ENCODE assay signal across 21 cellular contexts in genomic region chr6:134689676-134690447, GRCh38.
DNase-seq lines count a peak whose midpoint lies in the region; ATAC-seq and TF ChIP-seq lines count a peak whose summit lies in the region.
"Had no signal": no experiment of that assay in that cellular context is flagged by ENCODE, and none has a peak within 500 bp of the region (broad histone marks: within the 10 kb centered on the region; RNA-seq: fewer than 3 reads in every experiment).

No MANE protein-coding gene starts in this region.

- no peak overlapping the region for H3K9ac ChIP-seq in neural progenitor cell

- peak; percentile 14 for TF ChIP-seq CTCF in foreskin keratinocyte (conservative IDR thresholded peaks at IDR 0.05)
- TF ChIP-seq CTCF in neural progenitor cell (IDR thresholded peaks at IDR 0.05): no peak

- no peak for ATAC-seq in stimulated activated naive CD8-positive, alpha-beta T cell treated with anti-CD3 and anti-CD28 coated beads, Interleukin-15, amount 100 ng/mL, for 72 hours
- ATAC-seq in stimulated activated naive CD8-positive, alpha-beta T cell treated with anti-CD3 and anti-CD28 coated beads, Interleukin-15, Interleukin-2, amounts not matched to agents 100 U/mL and 50 U/mL, for 24 hours: no peak
- peak; percentile 23 for ATAC-seq in foreskin keratinocyte
- ATAC-seq: activated CD8-positive, alpha-beta memory T cell treated with anti-CD3 and anti-CD28 coated beads, Interleukin-2, amount 10 ng/mL, durations not matched to agents 7 days and 5 days; CD8-positive, alpha-beta T cell; stimulated activated effector memory CD8-positive, alpha-beta T cell treated with anti-CD3 and anti-CD28 coated beads, Interleukin-12 subunit alpha, Interleukin-12 subunit beta, amount 100 ng/mL, for 72 hours; upper lobe of right lung had no signal

- no peak overlapping the region for H3K4me3 Mint-ChIP-seq in stimulated activated naive CD8-positive, alpha-beta T cell treated with anti-CD3 and anti-CD28 coated beads, Interleukin-15, amount 100 ng/mL, for 72 hours
- H3K4me3 Mint-ChIP-seq in neural progenitor cell: no peak overlapping the region
- H3K4me3 Mint-ChIP-seq: activated CD8-positive, alpha-beta memory T cell treated with anti-CD3 and anti-CD28 coated beads, Interleukin-2, amount 10 ng/mL, durations not matched to agents 7 days and 5 days; CD8-positive, alpha-beta T cell; stimulated activated effector memory CD8-positive, alpha-beta T cell treated with anti-CD3 and anti-CD28 coated beads, Interleukin-12 subunit alpha, Interleukin-12 subunit beta, amount 100 ng/mL, for 72 hours had no signal

- no peak for DNase-seq in stimulated activated naive CD8-positive, alpha-beta T cell treated with anti-CD3 and anti-CD28 coated beads, Interleukin-15, amount 100 ng/mL, for 72 hours
- DNase-seq in stimulated activated naive CD8-positive, alpha-beta T cell treated with anti-CD3 and anti-CD28 coated beads, Interleukin-15, Interleukin-2, amounts not matched to agents 100 U/mL and 50 U/mL, for 24 hours: no peak
- DNase-seq in foreskin keratinocyte: no peak
- peak; percentile 10 for DNase-seq in occipital lobe (lab: John Stamatoyannopoulos, UW)
- DNase-seq in KBM-7: no peak
- DNase-seq in NOMO-1 treated with dmso at 0.1 percent for 144 hours (lab: John Stamatoyannopoulos, UW; ENCODE audit: unreplicated experiment): no peak
- DNase-seq in SW480 (ENCODE audit: low spot score): no peak
- no peak for DNase-seq in neural progenitor cell (ENCODE audit: low spot score)
- DNase-seq: activated CD4-positive, alpha-beta T cell treated with anti-CD3 and anti-CD28 coated beads for 1 hour; activated CD8-positive, alpha-beta memory T cell treated with anti-CD3 and anti-CD28 coated beads, Interleukin-2, amount 10 ng/mL, durations not matched to agents 7 days and 5 days; activated effector memory CD4-positive, alpha-beta T cell treated with Interleukin-2 at 50 U/mL for 16 hours; CD8-positive, alpha-beta T cell; colonic mucosa; DMS79 treated with DMSO at 0.1 percent for 48 hours; HCEC 1CT; Karpas-422; NCI-H1417 treated with DMSO at 0.1 percent for 48 hours; SJCRH30; T-helper 9 cell; upper lobe of right lung had no signal

- H3K4me1 ChIP-seq in foreskin keratinocyte (no peaks in the 10 kb centered on the region), neural progenitor cell (no peaks in the 10 kb centered on the region)
- H3K4me1 ChIP-seq: colonic mucosa, SJCRH30, upper lobe of right lung had no signal

- peaks cover 3% of the 10 kb centered on the region for H3K27me3 ChIP-seq in foreskin keratinocyte
- H3K27me3 ChIP-seq in neural progenitor cell: no peaks in the 10 kb centered on the region
- H3K27me3 ChIP-seq: colonic mucosa, SJCRH30, upper lobe of right lung had no signal

- H3K27ac ChIP-seq in foreskin keratinocyte (no peak overlapping the region), neural progenitor cell (no peak overlapping the region)
- H3K27ac ChIP-seq: colonic mucosa, SJCRH30, upper lobe of right lung had no signal

- no peaks in the 10 kb centered on the region for H4K20me1 ChIP-seq in neural progenitor cell (ENCODE audit: low read depth)

- H2AFZ ChIP-seq in neural progenitor cell (replicated peaks): no peak overlapping the region

- in situ Hi-C loops in KBM-7 (cut with MboI; ENCODE audit: low pct_unique_long_range_greater_than_20kb, low sequenced_read_pairs): no loop called here

- H3K4me3 ChIP-seq in neural progenitor cell: no peak overlapping the region
- H3K4me3 ChIP-seq: colonic mucosa, SJCRH30, upper lobe of right lung had no signal

- no peaks in the 10 kb centered on the region for H3K36me3 ChIP-seq in neural progenitor cell
- H3K36me3 ChIP-seq: colonic mucosa, SJCRH30, upper lobe of right lung had no signal

- H3K79me2 ChIP-seq in neural progenitor cell (ENCODE audit: low read depth): no peaks in the 10 kb centered on the region

- H3K27ac Mint-ChIP-seq in stimulated activated naive CD8-positive, alpha-beta T cell treated with anti-CD3 and anti-CD28 coated beads, Interleukin-15, amount 100 ng/mL, for 72 hours: peak overlapping the region; percentile 35 to 37
- no peak overlapping the region for H3K27ac Mint-ChIP-seq in neural progenitor cell
- H3K27ac Mint-ChIP-seq: activated CD8-positive, alpha-beta memory T cell treated with anti-CD3 and anti-CD28 coated beads, Interleukin-2, amount 10 ng/mL, durations not matched to agents 7 days and 5 days; CD8-positive, alpha-beta T cell; stimulated activated effector memory CD8-positive, alpha-beta T cell treated with anti-CD3 and anti-CD28 coated beads, Interleukin-12 subunit alpha, Interleukin-12 subunit beta, amount 100 ng/mL, for 72 hours had no signal

- no peaks in the 10 kb centered on the region for H3F3A ChIP-seq in neural progenitor cell (ENCODE audit: low read depth)

- no peak overlapping the region for H3K4me2 ChIP-seq in neural progenitor cell

- peaks cover 48% of the 10 kb centered on the region for H3K27me3 Mint-ChIP-seq in stimulated activated naive CD8-positive, alpha-beta T cell treated with anti-CD3 and anti-CD28 coated beads, Interleukin-15, amount 100 ng/mL, for 72 hours
- peaks cover 8% of the 10 kb centered on the region for H3K27me3 Mint-ChIP-seq in neural progenitor cell (ENCODE audit: insufficient read depth, low read depth)

- no peaks in the 10 kb centered on the region for H3K36me3 Mint-ChIP-seq in neural progenitor cell
- H3K36me3 Mint-ChIP-seq: activated CD8-positive, alpha-beta memory T cell treated with anti-CD3 and anti-CD28 coated beads, Interleukin-2, amount 10 ng/mL, durations not matched to agents 7 days and 5 days; CD8-positive, alpha-beta T cell; stimulated activated effector memory CD8-positive, alpha-beta T cell treated with anti-CD3 and anti-CD28 coated beads, Interleukin-12 subunit alpha, Interleukin-12 subunit beta, amount 100 ng/mL, for 72 hours had no signal

- no peaks in the 10 kb centered on the region for H3K9me3 ChIP-seq in neural progenitor cell (ENCODE audit: low read depth)
- H3K9me3 ChIP-seq: colonic mucosa, SJCRH30, upper lobe of right lung had no signal

- H3K4me1 Mint-ChIP-seq in stimulated activated naive CD8-positive, alpha-beta T cell treated with anti-CD3 and anti-CD28 coated beads, Interleukin-15, amount 100 ng/mL, for 72 hours: no peaks in the 10 kb centered on the region
- peaks cover 7% of the 10 kb centered on the region for H3K4me1 Mint-ChIP-seq in neural progenitor cell
- H3K4me1 Mint-ChIP-seq: activated CD8-positive, alpha-beta memory T cell treated with anti-CD3 and anti-CD28 coated beads, Interleukin-2, amount 10 ng/mL, durations not matched to agents 7 days and 5 days; stimulated activated effector memory CD8-positive, alpha-beta T cell treated with anti-CD3 and anti-CD28 coated beads, Interleukin-12 subunit alpha, Interleukin-12 subunit beta, amount 100 ng/mL, for 72 hours had no signal

- no peaks in the 10 kb centered on the region for H3K9me3 Mint-ChIP-seq in stimulated activated naive CD8-positive, alpha-beta T cell treated with anti-CD3 and anti-CD28 coated beads, Interleukin-15, amount 100 ng/mL, for 72 hours
- H3K9me3 Mint-ChIP-seq in neural progenitor cell: no peaks in the 10 kb centered on the region
- H3K9me3 Mint-ChIP-seq: CD8-positive, alpha-beta T cell; stimulated activated effector memory CD8-positive, alpha-beta T cell treated with anti-CD3 and anti-CD28 coated beads, Interleukin-12 subunit alpha, Interleukin-12 subunit beta, amount 100 ng/mL, for 72 hours had no signal
